ENCODE assay signal across 8 cellular contexts in the genomic region with DNA sequence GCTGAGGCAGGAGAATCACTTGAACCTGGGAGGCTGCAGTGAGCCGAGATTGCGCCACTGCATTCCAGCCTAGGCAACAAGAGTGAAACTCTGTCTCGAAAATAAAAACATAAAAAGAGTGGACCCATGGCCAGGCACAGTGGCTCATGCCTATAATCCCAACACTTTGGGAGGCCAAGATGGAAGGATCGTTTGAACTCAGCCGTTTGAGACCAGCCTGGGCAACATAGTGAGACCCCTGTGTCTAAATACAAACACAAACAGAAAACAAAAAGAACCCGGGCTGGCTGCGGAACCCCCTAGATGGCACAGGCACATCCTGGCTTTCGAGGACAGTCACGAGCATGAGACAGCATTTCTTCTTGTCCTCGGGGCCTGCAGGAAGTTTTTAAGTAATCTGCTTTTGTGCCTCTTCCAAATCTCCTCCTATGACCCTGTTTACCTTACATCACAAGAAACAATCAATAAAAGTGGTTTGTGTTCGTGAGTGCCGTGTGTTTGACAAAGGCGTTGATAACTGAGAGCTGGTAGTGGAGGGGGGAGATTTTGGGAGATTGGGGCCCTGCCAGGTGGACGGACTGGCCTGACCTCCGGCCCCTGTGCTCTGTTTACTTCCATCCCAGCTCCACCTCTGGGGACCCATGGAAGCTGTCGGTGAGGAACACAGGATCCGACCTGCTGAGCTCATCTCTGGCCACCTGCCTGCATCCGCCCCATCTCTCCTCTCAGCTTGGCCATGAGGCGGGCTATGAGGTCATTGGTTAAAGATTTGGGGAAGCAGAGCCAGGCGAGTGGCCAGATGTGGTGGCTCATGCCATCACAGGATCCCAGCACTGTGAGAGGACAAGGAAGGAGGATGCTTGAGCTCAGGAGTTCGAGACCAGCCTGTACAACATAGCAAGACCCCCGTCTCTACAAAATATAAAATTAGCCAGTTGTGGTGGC. TPM values are rescaled to one million over a fixed set of nuclear protein-coding genes. Genes with fewer than 3 reads are reported as not detected.
A peak's percentile ranks its signal among the peaks of the same experiment; 100 is the strongest.
DNase-seq lines count a peak whose midpoint lies in the region; FAIRE-seq and TF ChIP-seq lines count a peak whose summit lies in the region.

No MANE protein-coding gene starts in this region.

- H2BK120ac ChIP-seq in mesendoderm (ENCODE audit: low read depth, low read length), result peak overlapping the region; percentile 45

- peak overlapping the region; percentile 22 for H3K27ac ChIP-seq in mesendoderm (ENCODE audit: low read depth, low read length)

- H3K9ac ChIP-seq in mesendoderm (ENCODE audit: low read length), result no peak overlapping the region

- H2AK5ac ChIP-seq in mesendoderm (ENCODE audit: low read length), result peak overlapping the region; percentile 38

- H2BK15ac ChIP-seq in mesendoderm (replicated peaks; ENCODE audit: low read depth), result no peak overlapping the region

- FAIRE-seq in bronchial epithelial cell (lab: Jason Lieb, UNC), result no peak

- H3K4me1 Mint-ChIP-seq in activated CD4-positive, alpha-beta memory T cell treated with anti-CD3 and anti-CD28 coated beads for 36 hours (ENCODE audit: low read depth), result no peaks in the 10 kb centered on the region

- no peaks in the 10 kb centered on the region for H3K4me1 ChIP-seq in mesendoderm (ENCODE audit: control insufficient read depth, low read depth, low read length)

- no peak overlapping the region for H3K4me2 ChIP-seq in mesendoderm (ENCODE audit: low read length)

- H3K79me1 ChIP-seq in mesendoderm (ENCODE audit: low read length), result no peaks in the 10 kb centered on the region

- no CpG with 5 or more reads among the region's 22 CpGs for WGBS in mesendoderm (ENCODE audit: extremely low coverage, insufficient coverage, low lambda C conversion rate)

- no peak overlapping the region for H4K5ac ChIP-seq in mesendoderm (ENCODE audit: low read length)

- H3K4me3 ChIP-seq in bronchial epithelial cell (ENCODE audit: low read depth, low read length) (no peak overlapping the region), mesendoderm (ENCODE audit: low read length) (no peak overlapping the region)

- no peak overlapping the region for H2BK5ac ChIP-seq in mesendoderm (ENCODE audit: low read length)

- H3K9me3 Mint-ChIP-seq in activated CD4-positive, alpha-beta memory T cell treated with anti-CD3 and anti-CD28 coated beads for 36 hours, result no peaks in the 10 kb centered on the region

- no peaks in the 10 kb centered on the region for H3K79me2 ChIP-seq in mesendoderm (ENCODE audit: control insufficient read depth, insufficient read depth, low read length)

- peaks cover 7% of the 10 kb centered on the region for H3K27me3 Mint-ChIP-seq in activated CD4-positive, alpha-beta memory T cell treated with anti-CD3 and anti-CD28 coated beads for 36 hours

- H4K8ac ChIP-seq in mesendoderm (ENCODE audit: low read depth, low read length), result no peak overlapping the region

- POLR2A ChIA-PET in activated CD4-positive, alpha-beta memory T cell treated with anti-CD3 and anti-CD28 coated beads for 36 hours (lab: Charles Lee), result interaction anchor here (0.7 kb wide), 1 partner anchor 208 kb away, joined by 4 read pairs; no protein-coding TSS in a partner anchor

- no peak overlapping the region for H3K18ac ChIP-seq in mesendoderm (ENCODE audit: low read length)

- H3K27me3 ChIP-seq in bronchial epithelial cell (ENCODE audit: control insufficient read depth, insufficient read depth, low read length) (no peaks in the 10 kb centered on the region), mesendoderm (ENCODE audit: insufficient read depth, low read length, poor library complexity) (no peaks in the 10 kb centered on the region)

- CTCF ChIA-PET in activated CD4-positive, alpha-beta memory T cell treated with anti-CD3 and anti-CD28 coated beads for 36 hours (lab: Charles Lee), result interaction anchor here (0.9 to 2.2 kb wide), 2 partner anchors 9 to 51 kb away, joined by 3 to 16 read pairs; no protein-coding TSS in a partner anchor

- no peaks in the 10 kb centered on the region for H3K36me3 ChIP-seq in bronchial epithelial cell (ENCODE audit: control insufficient read depth, insufficient read depth, low read length)
- no peaks in the 10 kb centered on the region for H3K36me3 ChIP-seq in mesendoderm (ENCODE audit: control insufficient read depth, insufficient read depth, low read length)

- TF ChIP-seq CTCF in bronchial epithelial cell (IDR thresholded peaks at IDR 0.05; ENCODE audit: insufficient read depth, low read length, severe bottlenecking), result no peak

- H3K56ac ChIP-seq in mesendoderm (ENCODE audit: low read length), result peak overlapping the region; percentile 64

- no peak overlapping the region for H3K27ac Mint-ChIP-seq in activated CD4-positive, alpha-beta memory T cell treated with anti-CD3 and anti-CD28 coated beads for 36 hours

- DNase-seq in AG08395 (ENCODE audit: low spot score) (peak; percentile 92), MV-4-11 (lab: John Stamatoyannopoulos, UW) (peak; percentile 68), bronchial epithelial cell (ENCODE audit: low read depth) (peak; percentile 68), mesendoderm (peak; percentile 83), GF-D8 (lab: John Stamatoyannopoulos, UW) (no peak), putamen (ENCODE audit: low spot score) (no peak)
- no peak for DNase-seq in activated CD4-positive, alpha-beta memory T cell treated with anti-CD3 and anti-CD28 coated beads for 36 hours
- DNase-seq in activated CD4-positive, alpha-beta T cell treated with anti-CD3 and anti-CD28 coated beads for 48 hours, result no peak

- no peaks in the 10 kb centered on the region for H3K36me3 Mint-ChIP-seq in activated CD4-positive, alpha-beta memory T cell treated with anti-CD3 and anti-CD28 coated beads for 36 hours

- no peak overlapping the region for H3K4me3 Mint-ChIP-seq in activated CD4-positive, alpha-beta memory T cell treated with anti-CD3 and anti-CD28 coated beads for 36 hours

- no peak overlapping the region for H3K4ac ChIP-seq in mesendoderm (ENCODE audit: low read depth, low read length)

- H3K23ac ChIP-seq in mesendoderm (ENCODE audit: low read length), result no peak overlapping the region

- intact Hi-C loops in activated CD4-positive, alpha-beta memory T cell treated with anti-CD3 and anti-CD28 coated beads for 36 hours (cut with micrococcal nuclease), result loop anchor here (5.0 kb wide), 1 partner anchor 32 kb away; no protein-coding TSS in a partner anchor

RNA-seq across cellular contexts. Expression of gene GDF15, which starts 5.9 kb away (rescaled TPM):
- 123 and 166 TPM in 2 replicates for total RNA-seq in bronchial epithelial cell
- polyA plus RNA-seq in mesendoderm (2013, experiment 1 of 2), result 2.1 TPM
- 1.8 TPM for polyA plus RNA-seq in mesendoderm (2013, experiment 2 of 2)
- not detected for total RNA-seq in activated CD4-positive, alpha-beta memory T cell treated with anti-CD3 and anti-CD28 coated beads for 36 hours

RNA-seq across cellular contexts. Expression of gene LRRC25, which starts 17.3 kb away (rescaled TPM):
- total RNA-seq in bronchial epithelial cell, result under 0.01 TPM in 1 of 2 replicates, not detected in the other
- not detected for polyA plus RNA-seq in mesendoderm (2013, experiment 1 of 2)
- polyA plus RNA-seq in mesendoderm (2013, experiment 2 of 2), result 0.03 TPM
- not detected for total RNA-seq in activated CD4-positive, alpha-beta memory T cell treated with anti-CD3 and anti-CD28 coated beads for 36 hours

RNA-seq across cellular contexts. Expression of gene SSBP4, which starts 39.1 kb away (rescaled TPM):
- 13.2 and 17.1 TPM in 2 replicates for total RNA-seq in bronchial epithelial cell
- polyA plus RNA-seq in mesendoderm (2013, experiment 1 of 2), result 35.0 TPM
- polyA plus RNA-seq in mesendoderm (2013, experiment 2 of 2), result 35.5 TPM
- total RNA-seq in activated CD4-positive, alpha-beta memory T cell treated with anti-CD3 and anti-CD28 coated beads for 36 hours, result 100 to 1,000 TPM in 1 of 2 experiments, 10 to 100 TPM in 1; 97.9 to 102 TPM

RNA-seq across cellular contexts. Expression of gene PGPEP1, which starts 39.7 kb away (rescaled TPM):
- 8.2 and 12.6 TPM in 2 replicates for total RNA-seq in bronchial epithelial cell
- 20.5 TPM for polyA plus RNA-seq in mesendoderm (2013, experiment 1 of 2)
- polyA plus RNA-seq in mesendoderm (2013, experiment 2 of 2), result 23.0 TPM
- total RNA-seq in activated CD4-positive, alpha-beta memory T cell treated with anti-CD3 and anti-CD28 coated beads for 36 hours, result 10 to 100 TPM; 29.0 to 30.8 TPM

RNA-seq across cellular contexts. Expression of gene LSM4, which starts 57.2 kb away (rescaled TPM):
- total RNA-seq in bronchial epithelial cell, result 208 and 260 TPM in 2 replicates
- polyA plus RNA-seq in mesendoderm (2013, experiment 1 of 2), result 236 TPM
- polyA plus RNA-seq in mesendoderm (2013, experiment 2 of 2), result 226 TPM
- 100 to 1,000 TPM; 356 to 361 TPM for total RNA-seq in activated CD4-positive, alpha-beta memory T cell treated with anti-CD3 and anti-CD28 coated beads for 36 hours

Comparison
In these comparisons a context has a peak if more than half of its experiments do, and no peak if none do; other contexts are left out.
1. DNase-seq: peak in AG08395 (single experiment), MV-4-11 (single experiment), bronchial epithelial cell (single experiment) and mesendoderm (single experiment); none in activated CD4-positive, alpha-beta memory T cell treated with anti-CD3 and anti-CD28 coated beads for 36 hours (single experiment), GF-D8 (single experiment), putamen (single experiment) and activated CD4-positive, alpha-beta T cell treated with anti-CD3 and anti-CD28 coated beads for 48 hours (single experiment).
2. RNA of gene GDF15, which starts 5.9 kb away (total RNA-seq): 123 to 166 TPM in bronchial epithelial cell; not detected in activated CD4-positive, alpha-beta memory T cell treated with anti-CD3 and anti-CD28 coated beads for 36 hours; every median in the first group is over 100 times any median in the second.